8 cellular contexts compared by ENCODE assay signal in genomic region chr1:100249537-100250257, GRCh38. TPM values are rescaled to one million over a fixed set of nuclear protein-coding genes. Genes with fewer than 3 reads are reported as not detected.
DNase-seq lines count a peak whose midpoint lies in the region; ATAC-seq, FAIRE-seq and TF ChIP-seq lines count a peak whose summit lies in the region.

TSS of gene DBT (minus strand) at chr1:100249834. CDS start at chr1:100249820, 14 bp downstream.

- H3K27me3 ChIP-seq in prostate gland (replicated peaks; ENCODE audit: insufficient read depth): no peaks in the 10 kb centered on the region

- FAIRE-seq in urothelium cell line (lab: Jason Lieb, UNC): peak; percentile 67

- peak; percentile 95 for DNase-seq in NCI-H1694 (lab: John Stamatoyannopoulos, UW)
- peak; percentile 95 for DNase-seq in amniotic stem cell (lab: John Stamatoyannopoulos, UW)
- peak; percentile 94 for DNase-seq in left ventricle myocardium superior
- DNase-seq in prostate gland (ENCODE audit: low spot score): peak; percentile 97
- DNase-seq in urothelium cell line (ENCODE audit: low spot score): peak; percentile 98

- H3K9me3 ChIP-seq in prostate gland: no peaks in the 10 kb centered on the region

- H3K4me3 ChIP-seq in prostate gland: peak within 1 kb of the TSS; percentile 69 to 90

- WGBS in prostate gland: under 1% methylated on average over 31 of the region's 31 CpGs

- intact Hi-C loops in T-helper 1 cell treated with Interleukin-12 subunit alpha and Interleukin-12 subunit beta and Interleukin-4 antibody, amounts not matched to agents 30 ng/mL and 1 ng/mL, for 36 hours (cut with micrococcal nuclease): loop anchor here (1.0 to 5.0 kb wide), 11 partner anchors 17 to 775 kb away; partner anchors contain the start of genes AGL, DPH5, RTCA and SLC35A3
- intact Hi-C loops in left ventricle myocardium superior (cut with micrococcal nuclease) (no loop called here), prostate gland (cut with DNase I) (loop anchor here (5.0 kb wide), 2 partner anchors 117 to 203 kb away; partner anchors contain the start of genes SASS6 and TRMT13)

- H3K36me3 ChIP-seq in prostate gland: no peaks in the 10 kb centered on the region

- ATAC-seq in HG02884 (IDR thresholded peaks at IDR 0.05; ENCODE audit: unreplicated experiment) (peak; percentile 100), left ventricle myocardium superior (peak; percentile 100)

- TF ChIP-seq POLR2A in GM15510 (IDR thresholded peaks at IDR 0.05; ENCODE audit: borderline replicate concordance, extremely low read depth, insufficient read length) (peak; percentile 90), prostate gland (IDR thresholded peaks at IDR 0.05) (peak; percentile 81)

- TF ChIP-seq CTCF in prostate gland (IDR thresholded peaks at IDR 0.05): peak in 1 of 4 experiments; percentile 18

- H3K4me1 ChIP-seq in prostate gland (replicated peaks): no peaks in the 10 kb centered on the region

- peak within 1 kb of the TSS; percentile 84 to 85 for H3K27ac ChIP-seq in prostate gland

RNA-seq across cellular contexts. Expression of gene DBT, which starts in this region (rescaled TPM):
- total RNA-seq in T-helper 1 cell treated with Interleukin-12 subunit alpha and Interleukin-12 subunit beta and Interleukin-4 antibody, amounts not matched to agents 30 ng/mL and 1 ng/mL, for 36 hours: 10.9 and 11.1 TPM in 2 replicates
- total RNA-seq in left ventricle myocardium superior (36.2 TPM), prostate gland (10 to 100 TPM in 1 of 2 donors, 1 to 10 TPM in 1; 7.6 to 17.3 TPM)

Comparison
In these comparisons a context has a peak if more than half of its experiments do, and no peak if none do; other contexts are left out.
1. Peak in every context shown above with its lines: DNase-seq, ATAC-seq, H3K4me3 ChIP-seq and H3K27ac ChIP-seq.